ENCODE assay signal across 18 cellular contexts in genomic region chr7:1946461-1947450, GRCh38.
A peak's percentile ranks its signal among the peaks of the same experiment; 100 is the strongest.
DNase-seq lines count a peak whose midpoint lies in the region; ATAC-seq and TF ChIP-seq lines count a peak whose summit lies in the region.
"Had no signal": no experiment of that assay in that cellular context is flagged by ENCODE, and none has a peak within 500 bp of the region (broad histone marks: within the 10 kb centered on the region; RNA-seq: fewer than 3 reads in every experiment).

No MANE protein-coding gene starts in this region.

- DNase-seq in BE2C (peak; percentile 4), GM23338 (ENCODE audit: low spot score) (no peak), chondrocyte (ENCODE audit: low spot score) (peak; percentile 87), NCI-H2107 (lab: John Stamatoyannopoulos, UW) (no peak)
- DNase-seq in naive thymus-derived CD4-positive, alpha-beta T cell = no peak
- DNase-seq: activated T-cell treated with anti-CD3 and anti-CD28 coated beads for 4 hours; Calu3; Kasumi-1; NCI-H1436 treated with DMSO at 0.1 percent for 48 hours; NCI-H446; stimulated activated CD8-positive, alpha-beta memory T cell treated with anti-CD3 and anti-CD28 coated beads, Interleukin-4, amount 100 ng/mL, for 48 hours had no signal

- peaks cover 20% of the 10 kb centered on the region for H3K27me3 Mint-ChIP-seq in GM23338 (ENCODE audit: insufficient read depth, low read depth, poor library complexity)
- H3K27me3 Mint-ChIP-seq in chondrocyte (ENCODE audit: low read depth) = no peaks in the 10 kb centered on the region
- no peaks in the 10 kb centered on the region for H3K27me3 Mint-ChIP-seq in naive thymus-derived CD4-positive, alpha-beta T cell

- H3K4me1 Mint-ChIP-seq in GM23338 (peaks cover 21% of the 10 kb centered on the region), chondrocyte (ENCODE audit: low read depth) (no peaks in the 10 kb centered on the region)
- H3K4me1 Mint-ChIP-seq in naive thymus-derived CD4-positive, alpha-beta T cell = peaks cover 39 to 61% (median 49%) of the 10 kb centered on the region in 7 donors

- no peak overlapping the region for H3K4me3 ChIP-seq in BE2C (ENCODE audit: low read depth, low read length)
- no peak overlapping the region for H3K4me3 ChIP-seq in GM23338
- no peak overlapping the region for H3K4me3 ChIP-seq in naive thymus-derived CD4-positive, alpha-beta T cell (ENCODE audit: low read length)
- H3K4me3 ChIP-seq: dorsolateral prefrontal cortex, pancreas, tibial nerve had no signal

- H3K36me3 ChIP-seq in BE2C = no peaks in the 10 kb centered on the region; the same call in 1 of the 2 replicates
- H3K36me3 ChIP-seq in GM23338 (ENCODE audit: insufficient read depth) = no peaks in the 10 kb centered on the region
- peaks cover 0 to 3% (median 0%) of the 10 kb centered on the region in 3 experiments for H3K36me3 ChIP-seq in naive thymus-derived CD4-positive, alpha-beta T cell (ENCODE audit: control insufficient read depth in 2 of 3, insufficient read depth in 3 of 3, low read length in 3 of 3)
- H3K36me3 ChIP-seq: pancreas had no signal

- H3K27me3 ChIP-seq in BE2C (no peaks in the 10 kb centered on the region), GM23338 (ENCODE audit: insufficient read depth) (no peaks in the 10 kb centered on the region)
- H3K27me3 ChIP-seq in naive thymus-derived CD4-positive, alpha-beta T cell (ENCODE audit: control insufficient read depth in 2 of 2, insufficient read depth in 2 of 2, low read length in 2 of 2) = no peaks in the 10 kb centered on the region
- H3K27me3 ChIP-seq: dorsolateral prefrontal cortex, pancreas, tibial nerve had no signal

- no peaks in the 10 kb centered on the region; the same call in 1 of the 2 replicates for H4K20me1 ChIP-seq in GM23338 (replicated peaks; ENCODE audit: insufficient read depth)

- ATAC-seq in GM23338 (no peak), GM18505 (IDR thresholded peaks at IDR 0.05; ENCODE audit: unreplicated experiment) (no peak), GM18517 (IDR thresholded peaks at IDR 0.05; ENCODE audit: unreplicated experiment) (no peak)
- ATAC-seq in naive thymus-derived CD4-positive, alpha-beta T cell = no peak
- ATAC-seq: pancreas had no signal

- no peaks in the 10 kb centered on the region for H3K9me3 ChIP-seq in BE2C
- H3K9me3 ChIP-seq in naive thymus-derived CD4-positive, alpha-beta T cell (ENCODE audit: control insufficient read depth in 2 of 3, low read length in 3 of 3) = no peaks in the 10 kb centered on the region
- H3K9me3 ChIP-seq: pancreas, tibial nerve had no signal

- CTCF ChIA-PET in naive thymus-derived CD4-positive, alpha-beta T cell (lab: Charles Lee) = no interaction called here

- no peak overlapping the region for H3K4me2 ChIP-seq in GM23338

- TF ChIP-seq CTCF in BE2C (IDR thresholded peaks at IDR 0.05; ENCODE audit: low read depth, low read length) = no peak
- no peak for TF ChIP-seq CTCF in GM23338 (conservative IDR thresholded peaks at IDR 0.05; ENCODE audit: low read depth in 2 of 2)
- TF ChIP-seq CTCF in chondrocyte (IDR thresholded peaks at IDR 0.05) = no peak

- peaks cover 4% of the 10 kb centered on the region; the same call in 1 of the 2 replicates for H3K4me1 ChIP-seq in BE2C
- no peaks in the 10 kb centered on the region for H3K4me1 ChIP-seq in GM23338 (ENCODE audit: insufficient read depth)
- peaks cover 19 to 40% of the 10 kb centered on the region in 2 donors for H3K4me1 ChIP-seq in naive thymus-derived CD4-positive, alpha-beta T cell (ENCODE audit: control insufficient read depth in 2 of 2, insufficient read depth in 2 of 2, low read length in 2 of 2)
- H3K4me1 ChIP-seq: pancreas, tibial nerve had no signal

- no peak overlapping the region for H2AFZ ChIP-seq in GM23338

- H3K27ac ChIP-seq in GM23338 (ENCODE audit: low read depth) = 0 out of 2 replicates have a peak overlapping the region, but pooled peaks have one; percentile 45
- H3K27ac ChIP-seq in naive thymus-derived CD4-positive, alpha-beta T cell (ENCODE audit: low read depth, low read length) = no peak overlapping the region
- H3K27ac ChIP-seq: pancreas, RWPE1, tibial nerve had no signal

- no peak for TF ChIP-seq POLR2A in GM18505 (IDR thresholded peaks at IDR 0.05; ENCODE audit: borderline replicate concordance, extremely low read depth, insufficient read depth, insufficient read length)

- no peaks in the 10 kb centered on the region for H3K79me2 ChIP-seq in GM23338 (replicated peaks; ENCODE audit: insufficient read depth)

- POLR2A ChIA-PET in naive thymus-derived CD4-positive, alpha-beta T cell (lab: Charles Lee) = interaction anchor here (1.1 kb wide), 1 partner anchor 21 kb away, joined by 5 read pairs; no protein-coding TSS in a partner anchor

- H3K9me3 Mint-ChIP-seq in GM23338 (no peaks in the 10 kb centered on the region), chondrocyte (ENCODE audit: low read depth) (no peaks in the 10 kb centered on the region)
- H3K9me3 Mint-ChIP-seq in naive thymus-derived CD4-positive, alpha-beta T cell = no peaks in the 10 kb centered on the region
- H3K9me3 Mint-ChIP-seq: nephron had no signal

- intact Hi-C loops in naive thymus-derived CD4-positive, alpha-beta T cell (cut with micrococcal nuclease) = loop anchor here in 1 of 2 donors (10.0 kb wide), 1 partner anchor 298 kb away; the partner anchor contains the start of genes MRM2 and NUDT1

- H3K27ac Mint-ChIP-seq in GM23338 (no peak overlapping the region), chondrocyte (ENCODE audit: unreplicated experiment) (no peak overlapping the region)
- H3K27ac Mint-ChIP-seq in naive thymus-derived CD4-positive, alpha-beta T cell = peak overlapping the region in 5 of 9 donors; percentile 29 to 67 (median 42)

- H3K4me3 Mint-ChIP-seq in GM23338 = no peak overlapping the region
- H3K4me3 Mint-ChIP-seq in chondrocyte (ENCODE audit: unreplicated experiment) = no peak overlapping the region
- H3K4me3 Mint-ChIP-seq in naive thymus-derived CD4-positive, alpha-beta T cell = no peak overlapping the region
- H3K4me3 Mint-ChIP-seq: nephron had no signal

- no peaks in the 10 kb centered on the region for H3K9me2 ChIP-seq in GM23338 (ENCODE audit: insufficient read depth)

- no peaks in the 10 kb centered on the region for H3F3A ChIP-seq in GM23338 (replicated peaks; ENCODE audit: low read depth)

- no peaks in the 10 kb centered on the region for H3K36me3 Mint-ChIP-seq in GM23338 (ENCODE audit: low read depth)
- H3K36me3 Mint-ChIP-seq in chondrocyte (ENCODE audit: low read depth) = no peaks in the 10 kb centered on the region
- peaks cover 0 to 3% (median 0%) of the 10 kb centered on the region in 5 donors for H3K36me3 Mint-ChIP-seq in naive thymus-derived CD4-positive, alpha-beta T cell

TF ChIP-seq in GM23338, 12 proteins besides CTCF, POLR2A, EP300 and RAD21 (continues in another document):
- TF ChIP-seq POLR2AphosphoS5 (IDR thresholded peaks at IDR 0.05; ENCODE audit: low read depth) = no peak
- no peak for TF ChIP-seq STAT1 (IDR thresholded peaks at IDR 0.05; ENCODE audit: unreplicated experiment)
- no peak for TF ChIP-seq EZH2 (IDR thresholded peaks at IDR 0.05; ENCODE audit: low read depth, unreplicated experiment)
- TF ChIP-seq JUNB (IDR thresholded peaks at IDR 0.05; ENCODE audit: unreplicated experiment) = no peak
- no peak for TF ChIP-seq NANOG (IDR thresholded peaks at IDR 0.05; ENCODE audit: borderline replicate concordance)
- no peak for TF ChIP-seq ETS1 (IDR thresholded peaks at IDR 0.05)

Comparison
In these comparisons a context has a peak if more than half of its experiments do, and no peak if none do; other contexts are left out.
1. DNase-seq: peak in BE2C (single experiment) and chondrocyte (single experiment); none in GM23338 (single experiment), naive thymus-derived CD4-positive, alpha-beta T cell (0 of 9) and NCI-H2107 (single experiment).
2. H3K27ac Mint-ChIP-seq: peak in naive thymus-derived CD4-positive, alpha-beta T cell (5 of 9); none in GM23338 (single experiment) and chondrocyte (single experiment).